Comparison of ENCODE assay signal across 8 cellular contexts in the genomic region with DNA sequence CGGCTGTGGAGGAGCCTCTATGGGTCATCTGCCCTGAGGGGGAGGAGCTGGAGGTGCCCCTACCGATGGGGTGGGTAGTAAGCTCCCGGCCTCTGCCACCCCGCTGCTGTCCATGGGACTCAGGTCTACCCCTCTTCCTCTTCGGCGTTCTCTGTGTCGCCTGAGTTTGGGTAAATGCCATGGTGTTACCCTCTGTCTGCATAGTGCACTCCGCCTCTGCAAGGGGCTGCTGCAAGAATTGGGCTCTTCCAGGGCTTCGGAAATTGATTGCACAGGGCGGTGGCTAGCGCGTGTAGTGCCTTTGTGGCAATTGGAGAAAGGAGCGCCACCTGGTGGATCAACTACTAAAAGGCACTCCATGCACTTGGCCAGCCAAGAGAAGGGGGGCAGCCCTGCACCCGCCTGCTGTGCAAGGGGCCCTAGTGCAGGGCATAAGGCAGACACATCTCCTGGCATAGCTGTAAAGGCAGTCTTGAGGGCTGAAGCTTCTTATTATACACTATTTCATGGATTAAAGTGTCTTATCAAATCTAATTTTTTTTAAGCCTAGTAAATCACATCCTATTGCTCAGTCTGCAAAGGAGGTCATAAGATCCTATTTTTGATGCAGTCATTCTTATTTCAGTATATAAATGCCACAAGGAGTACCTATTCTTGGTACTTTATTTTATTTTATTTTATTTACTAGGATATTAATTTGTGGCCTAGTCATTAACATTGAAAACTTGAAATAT.
DNase-seq lines count a peak whose midpoint lies in the region; ATAC-seq and TF ChIP-seq lines count a peak whose summit lies in the region.

No MANE protein-coding gene starts in this region.

- no peaks in the 10 kb centered on the region for H3K27me3 ChIP-seq in left lung

- intact Hi-C loops in left lung (cut with DNase I) = no loop called here

- H3K9me3 Mint-ChIP-seq in chondrocyte (ENCODE audit: low read depth) = no peaks in the 10 kb centered on the region

- DNase-seq in Ammon's horn (ENCODE audit: low spot score) (peak; percentile 76), NCI-H2196 treated with DMSO at 0.1 percent for 48 hours (lab: John Stamatoyannopoulos, UW; ENCODE audit: unreplicated experiment) (peak; percentile 18), chondrocyte (ENCODE audit: low spot score) (no peak), left lung (peak; percentile 70 to 77)
- DNase-seq in stimulated activated CD4-positive, alpha-beta T cell treated with anti-CD3 and anti-CD28 coated beads, TNF-alpha, amount 100 ng/mL, for 24 hours (ENCODE audit: low read depth in 3 of 3) = peak; percentile 59 to 66 (median 64)

- ATAC-seq in GM18909 (IDR thresholded peaks at IDR 0.05; ENCODE audit: poor library complexity, unreplicated experiment) = peak; percentile 98
- ATAC-seq in HG03108 (IDR thresholded peaks at IDR 0.05; ENCODE audit: unreplicated experiment) = peak; percentile 92
- ATAC-seq in activated CD4-positive, CD25-positive, alpha-beta regulatory T cell treated with anti-CD3 and anti-CD28 coated beads, Interleukin-2, amount 50 U/mL, for 24 hours = peak; percentile 90 to 92
- ATAC-seq in left lung = peak; percentile 98

- H3K36me3 Mint-ChIP-seq in chondrocyte (ENCODE audit: low read depth) = peaks cover 2% of the 10 kb centered on the region

- H3K4me3 ChIP-seq in left lung = no peak overlapping the region

- no peak overlapping the region for H3K27ac ChIP-seq in left lung

- H3K4me1 Mint-ChIP-seq in chondrocyte (ENCODE audit: low read depth) = peaks cover 7% of the 10 kb centered on the region

- TF ChIP-seq CTCF in chondrocyte (IDR thresholded peaks at IDR 0.05) (peak; percentile 87), left lung (IDR thresholded peaks at IDR 0.05) (peak; percentile 86 to 93)

- no peak overlapping the region for H3K27ac Mint-ChIP-seq in chondrocyte (ENCODE audit: unreplicated experiment)

- no peaks in the 10 kb centered on the region for H3K9me3 ChIP-seq in left lung

- H3K4me1 ChIP-seq in left lung = no peaks in the 10 kb centered on the region

- peak overlapping the region; percentile 40 for H3K4me3 Mint-ChIP-seq in chondrocyte (ENCODE audit: unreplicated experiment)

- H3K27me3 Mint-ChIP-seq in chondrocyte (ENCODE audit: low read depth) = peaks cover 10% of the 10 kb centered on the region

- H3K36me3 ChIP-seq in left lung = no peaks in the 10 kb centered on the region
